16 cellular contexts compared by ENCODE assay signal in genomic region chr2:195848119-195848899, GRCh38.
DNase-seq lines count a peak whose midpoint lies in the region; ATAC-seq and TF ChIP-seq lines count a peak whose summit lies in the region.
"Had no signal": no experiment of that assay in that cellular context is flagged by ENCODE, and none has a peak within 500 bp of the region (broad histone marks: within the 10 kb centered on the region; RNA-seq: fewer than 3 reads in every experiment).

No MANE protein-coding gene starts in this region.

- no peaks in the 10 kb centered on the region for H4K20me1 ChIP-seq in GM23248 (ENCODE audit: insufficient read depth)

- H3K27me3 Mint-ChIP-seq in activated T-helper 17 cell treated with anti-CD3 and anti-CD28 coated beads, Interleukin-2, amount 50 U/mL, for 72 hours = peaks cover 3% of the 10 kb centered on the region

- H3K9me3 ChIP-seq in GM23248 (ENCODE audit: low read depth) (no peaks in the 10 kb centered on the region), psoas muscle (no peaks in the 10 kb centered on the region)
- H3K9me3 ChIP-seq: sigmoid colon had no signal

- peak; percentile 47 for DNase-seq in NCI-H2227 (lab: John Stamatoyannopoulos, UW; ENCODE audit: unreplicated experiment)
- no peak for DNase-seq in NCI-H2227 treated with DMSO at 0.1 percent for 48 hours (lab: John Stamatoyannopoulos, UW)
- DNase-seq in GM23248 = peak; percentile 7
- DNase-seq in NCI-H69 (lab: John Stamatoyannopoulos, UW) = peak; percentile 20
- peak; percentile 3 for DNase-seq in epithelial cell of esophagus (ENCODE audit: low read depth)
- no peak for DNase-seq in psoas muscle
- DNase-seq: activated CD4-positive, alpha-beta T cell treated with anti-CD3 and anti-CD28 coated beads, Interleukin-2, amount 10 ng/mL, durations not matched to agents 7 days and 5 days; CD8-positive, alpha-beta memory T cell; H9; head of caudate nucleus; midbrain; sigmoid colon; stimulated activated naive CD4-positive, alpha-beta T cell had no signal

- no peak overlapping the region for H3K4me2 ChIP-seq in GM23248 (ENCODE audit: unreplicated experiment)

- H3K36me3 Mint-ChIP-seq in activated T-helper 17 cell treated with anti-CD3 and anti-CD28 coated beads, Interleukin-2, amount 50 U/mL, for 72 hours (ENCODE audit: low read depth) = no peaks in the 10 kb centered on the region
- H3K36me3 Mint-ChIP-seq: CD8-positive, alpha-beta memory T cell had no signal

- no peaks in the 10 kb centered on the region for H3K4me1 Mint-ChIP-seq in activated T-helper 17 cell treated with anti-CD3 and anti-CD28 coated beads, Interleukin-2, amount 50 U/mL, for 72 hours
- H3K4me1 Mint-ChIP-seq: activated CD4-positive, alpha-beta T cell treated with anti-CD3 and anti-CD28 coated beads, Interleukin-2, amount 10 ng/mL, durations not matched to agents 7 days and 5 days; CD8-positive, alpha-beta memory T cell had no signal

- no peaks in the 10 kb centered on the region for H3K9me3 Mint-ChIP-seq in activated T-helper 17 cell treated with anti-CD3 and anti-CD28 coated beads, Interleukin-2, amount 50 U/mL, for 72 hours
- H3K9me3 Mint-ChIP-seq: activated CD4-positive, alpha-beta T cell treated with anti-CD3 and anti-CD28 coated beads, Interleukin-2, amount 10 ng/mL, durations not matched to agents 7 days and 5 days; CD8-positive, alpha-beta memory T cell; H9 had no signal

- H3K4me1 ChIP-seq in GM23248 (ENCODE audit: insufficient read depth) (no peaks in the 10 kb centered on the region), psoas muscle (no peaks in the 10 kb centered on the region)
- H3K4me1 ChIP-seq: sigmoid colon had no signal

- TF ChIP-seq CTCF in epithelial cell of esophagus (IDR thresholded peaks at IDR 0.05; ENCODE audit: insufficient read depth, low read depth, low read length, missing control alignments) = no peak
- no peak for TF ChIP-seq CTCF in psoas muscle (IDR thresholded peaks at IDR 0.05)

- no peaks in the 10 kb centered on the region for H3K36me3 ChIP-seq in GM23248 (ENCODE audit: low read depth)
- H3K36me3 ChIP-seq in psoas muscle (ENCODE audit: insufficient read depth in 1 of 2, low read depth in 1 of 2) = no peaks in the 10 kb centered on the region
- H3K36me3 ChIP-seq: sigmoid colon had no signal

- no peaks in the 10 kb centered on the region for H3K79me2 ChIP-seq in GM23248 (ENCODE audit: insufficient read depth)

- no peak overlapping the region for H3K4me3 Mint-ChIP-seq in activated T-helper 17 cell treated with anti-CD3 and anti-CD28 coated beads, Interleukin-2, amount 50 U/mL, for 72 hours
- H3K4me3 Mint-ChIP-seq: activated CD4-positive, alpha-beta T cell treated with anti-CD3 and anti-CD28 coated beads, Interleukin-2, amount 10 ng/mL, durations not matched to agents 7 days and 5 days; CD8-positive, alpha-beta memory T cell; H9 had no signal

- H3K9ac ChIP-seq in GM23248 = no peak overlapping the region

- intact Hi-C loops in psoas muscle (cut with DNase I) = no loop called here

- in situ Hi-C loops in GM23248 (cut with MboI) = no loop called here

- no peak overlapping the region for H3K27ac Mint-ChIP-seq in activated T-helper 17 cell treated with anti-CD3 and anti-CD28 coated beads, Interleukin-2, amount 50 U/mL, for 72 hours
- H3K27ac Mint-ChIP-seq: activated CD4-positive, alpha-beta T cell treated with anti-CD3 and anti-CD28 coated beads, Interleukin-2, amount 10 ng/mL, durations not matched to agents 7 days and 5 days; CD8-positive, alpha-beta memory T cell; H9 had no signal

- H3K27me3 ChIP-seq in GM23248 (replicated peaks; ENCODE audit: insufficient read depth) (no peaks in the 10 kb centered on the region), psoas muscle (ENCODE audit: insufficient read depth in 3 of 3, low read length in 2 of 3) (no peaks in the 10 kb centered on the region)
- H3K27me3 ChIP-seq: sigmoid colon had no signal

- H3K27ac ChIP-seq in GM23248 = no peak overlapping the region
- H3K27ac ChIP-seq in psoas muscle = no peak overlapping the region
- H3K27ac ChIP-seq: sigmoid colon had no signal

- no peaks in the 10 kb centered on the region for H3F3A ChIP-seq in GM23248 (ENCODE audit: insufficient read depth)

- no peak overlapping the region for H2AFZ ChIP-seq in GM23248

- ATAC-seq in HG03520 (IDR thresholded peaks at IDR 0.05; ENCODE audit: unreplicated experiment) (no peak), psoas muscle (no peak)
- ATAC-seq in activated T-helper 17 cell treated with anti-CD3 and anti-CD28 coated beads, Interleukin-2, amount 50 U/mL, for 72 hours (replicated peaks) = no peak
- ATAC-seq: esophagus mucosa had no signal

- H3K4me3 ChIP-seq in GM23248 (no peak overlapping the region), epithelial cell of esophagus (ENCODE audit: low read length) (no peak overlapping the region), psoas muscle (no peak overlapping the region)
- H3K4me3 ChIP-seq: sigmoid colon had no signal

- no peaks in the 10 kb centered on the region for H3K9me2 ChIP-seq in GM23248 (ENCODE audit: insufficient read depth)

- 83 to 88% methylated on average over 4 of the region's 4 CpGs for WGBS in GM23248 (ENCODE audit: low coverage in 1 of 2, low lambda C conversion rate in 2 of 2, missing lambda C conversion rate in 2 of 2), 2 experiments
- 85 to 90% (median 85%) methylated on average over 4 of the region's 4 CpGs for WGBS in psoas muscle, 3 donors

Comparison
In these comparisons a context has a peak if more than half of its experiments do, and no peak if none do; other contexts are left out.
1. DNase-seq: peak in NCI-H2227 (single experiment), GM23248 (single experiment), NCI-H69 (single experiment) and epithelial cell of esophagus (single experiment); none in NCI-H2227 treated with DMSO at 0.1 percent for 48 hours (single experiment) and psoas muscle (0 of 2).